In genomic region chr17:64707077-64707591, GRCh38 we compare ENCODE assay signal across 8 cellular contexts. TPM values are rescaled to one million over a fixed set of nuclear protein-coding genes. Genes with fewer than 3 reads are reported as not detected.
A peak's percentile ranks its signal among the peaks of the same experiment; 100 is the strongest.
DNase-seq lines count a peak whose midpoint lies in the region; ATAC-seq and TF ChIP-seq lines count a peak whose summit lies in the region.

No MANE protein-coding gene starts in this region.

- no peaks in the 10 kb centered on the region for H3K9me3 ChIP-seq in WERI-Rb-1 (ENCODE audit: severe bottlenecking)

- ATAC-seq in GM21717 (IDR thresholded peaks at IDR 0.05; ENCODE audit: unreplicated experiment) (no peak), HG02973 (IDR thresholded peaks at IDR 0.05; ENCODE audit: unreplicated experiment) (no peak)

- TF ChIP-seq CTCF in WERI-Rb-1 (IDR thresholded peaks at IDR 0.05; ENCODE audit: low read depth, low read length) (no peak), retinal pigment epithelial cell (conservative IDR thresholded peaks at IDR 0.05; ENCODE audit: low read depth, low read length) (no peak)

- H3K4me3 ChIP-seq in WERI-Rb-1 (ENCODE audit: low read depth, low read length) (no peak overlapping the region), retinal pigment epithelial cell (ENCODE audit: low read length) (no peak overlapping the region)

- DNase-seq in ACHN: peak; percentile 99
- peak; percentile 96 for DNase-seq in HPDE6-E6E7 (ENCODE audit: extremely low spot score)
- DNase-seq in WERI-Rb-1: peak; percentile 42
- DNase-seq in cardiac septum (ENCODE audit: low spot score): peak; percentile 94
- peak; percentile 71 for DNase-seq in retinal pigment epithelial cell (ENCODE audit: low read depth)
- no peak for DNase-seq in ecto neural progenitor cell (ENCODE audit: low spot score)

- in situ Hi-C loops in ACHN (cut with HindIII; ENCODE audit: low pct_ligation_motif_present, low pct_unique_long_range_greater_than_20kb, low sequenced_read_pairs): no loop called here

- H3K27ac ChIP-seq in WERI-Rb-1: no peak overlapping the region

- no peaks in the 10 kb centered on the region for H3K27me3 ChIP-seq in WERI-Rb-1 (ENCODE audit: insufficient read depth, low read depth, severe bottlenecking)

- intact Hi-C loops in cardiac septum (cut with DNase I): no loop called here

- no peaks in the 10 kb centered on the region for H3K36me3 ChIP-seq in WERI-Rb-1

RNA-seq across cellular contexts. Expression of gene SMURF2, which starts 45.0 kb away (rescaled TPM):
- total RNA-seq in cardiac septum: 17.4 TPM
